Comparison of ENCODE assay signal across 9 cellular contexts in the genomic region with DNA sequence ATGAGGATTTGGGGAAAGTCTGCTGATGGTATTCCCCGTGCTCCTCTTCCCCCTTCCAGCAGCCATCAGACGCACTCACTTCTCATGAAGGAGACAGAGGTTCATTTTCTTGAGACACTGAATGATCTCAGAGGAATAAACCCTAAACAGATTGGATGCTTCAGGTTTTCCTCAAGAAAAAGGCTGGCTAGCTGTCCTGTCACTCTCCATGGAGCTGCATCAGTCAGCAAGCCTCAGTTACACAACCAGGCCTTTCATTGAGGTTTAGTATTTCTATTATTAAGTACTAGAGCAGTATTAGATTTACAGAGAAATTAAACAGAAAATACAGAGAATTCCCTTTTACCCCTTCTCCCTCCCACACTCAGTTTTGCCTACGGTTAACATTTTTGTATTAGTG.
"Had no signal": no experiment of that assay in that cellular context is flagged by ENCODE, and none has a peak within 500 bp of the region (broad histone marks: within the 10 kb centered on the region; RNA-seq: fewer than 3 reads in every experiment).

No MANE protein-coding gene starts in this region.

- ATAC-seq: HCT116, HepG2 had no signal

- H3K9me3 ChIP-seq: HAP-1 had no signal

- H3K4me3 Mint-ChIP-seq: HFFc6, IgD-negative memory B cell had no signal

- DNase-seq: GM23248, GOT3, H7, HFFc6 had no signal

- H3K27ac ChIP-seq: GM23248, HL-60 had no signal

- H3K4me1 Mint-ChIP-seq: IgD-negative memory B cell had no signal

- H3K27me3 Mint-ChIP-seq: IgD-negative memory B cell had no signal

- H3K27ac Mint-ChIP-seq: HFFc6, IgD-negative memory B cell had no signal

- H3K4me1 ChIP-seq: HAP-1 had no signal

- H3K4me3 ChIP-seq: GM23248, HAP-1 had no signal
